Comparison of ENCODE assay signal across 1 cellular context in the genomic region with DNA sequence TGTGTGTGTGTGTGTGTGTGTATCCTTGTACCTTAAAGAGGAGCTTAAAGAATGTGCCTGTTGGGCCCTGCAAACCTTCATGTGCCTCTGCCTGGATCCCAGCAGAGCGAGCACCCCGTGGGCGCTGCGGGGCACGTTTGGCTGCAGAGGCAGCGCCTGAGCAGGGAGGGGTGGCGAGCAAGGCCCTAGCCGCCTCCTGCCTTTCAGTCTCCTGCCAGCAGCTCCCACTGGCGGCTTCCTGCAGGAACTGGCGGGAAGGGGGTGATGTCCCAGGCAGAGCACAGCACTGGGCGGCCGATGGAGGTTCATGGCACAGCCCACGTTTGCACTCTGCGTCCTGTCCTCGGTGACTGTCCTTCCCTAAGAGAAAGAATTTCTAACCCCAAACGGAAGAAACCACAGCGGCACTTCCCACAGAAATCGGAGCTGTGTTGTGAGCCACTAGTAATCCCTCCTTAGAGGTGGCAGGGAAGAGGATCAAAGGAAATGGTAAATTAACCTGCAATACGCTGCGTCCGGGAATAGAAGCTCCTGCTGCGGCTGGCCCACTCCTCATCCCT.
A peak's percentile ranks its signal among the peaks of the same experiment; 100 is the strongest.
TF ChIP-seq lines count a peak whose summit lies in the region.

No MANE protein-coding gene starts in this region.

TF ChIP-seq in H1, 55 proteins besides CTCF, POLR2A, EP300 and RAD21:
- TF ChIP-seq, protein P1, sequence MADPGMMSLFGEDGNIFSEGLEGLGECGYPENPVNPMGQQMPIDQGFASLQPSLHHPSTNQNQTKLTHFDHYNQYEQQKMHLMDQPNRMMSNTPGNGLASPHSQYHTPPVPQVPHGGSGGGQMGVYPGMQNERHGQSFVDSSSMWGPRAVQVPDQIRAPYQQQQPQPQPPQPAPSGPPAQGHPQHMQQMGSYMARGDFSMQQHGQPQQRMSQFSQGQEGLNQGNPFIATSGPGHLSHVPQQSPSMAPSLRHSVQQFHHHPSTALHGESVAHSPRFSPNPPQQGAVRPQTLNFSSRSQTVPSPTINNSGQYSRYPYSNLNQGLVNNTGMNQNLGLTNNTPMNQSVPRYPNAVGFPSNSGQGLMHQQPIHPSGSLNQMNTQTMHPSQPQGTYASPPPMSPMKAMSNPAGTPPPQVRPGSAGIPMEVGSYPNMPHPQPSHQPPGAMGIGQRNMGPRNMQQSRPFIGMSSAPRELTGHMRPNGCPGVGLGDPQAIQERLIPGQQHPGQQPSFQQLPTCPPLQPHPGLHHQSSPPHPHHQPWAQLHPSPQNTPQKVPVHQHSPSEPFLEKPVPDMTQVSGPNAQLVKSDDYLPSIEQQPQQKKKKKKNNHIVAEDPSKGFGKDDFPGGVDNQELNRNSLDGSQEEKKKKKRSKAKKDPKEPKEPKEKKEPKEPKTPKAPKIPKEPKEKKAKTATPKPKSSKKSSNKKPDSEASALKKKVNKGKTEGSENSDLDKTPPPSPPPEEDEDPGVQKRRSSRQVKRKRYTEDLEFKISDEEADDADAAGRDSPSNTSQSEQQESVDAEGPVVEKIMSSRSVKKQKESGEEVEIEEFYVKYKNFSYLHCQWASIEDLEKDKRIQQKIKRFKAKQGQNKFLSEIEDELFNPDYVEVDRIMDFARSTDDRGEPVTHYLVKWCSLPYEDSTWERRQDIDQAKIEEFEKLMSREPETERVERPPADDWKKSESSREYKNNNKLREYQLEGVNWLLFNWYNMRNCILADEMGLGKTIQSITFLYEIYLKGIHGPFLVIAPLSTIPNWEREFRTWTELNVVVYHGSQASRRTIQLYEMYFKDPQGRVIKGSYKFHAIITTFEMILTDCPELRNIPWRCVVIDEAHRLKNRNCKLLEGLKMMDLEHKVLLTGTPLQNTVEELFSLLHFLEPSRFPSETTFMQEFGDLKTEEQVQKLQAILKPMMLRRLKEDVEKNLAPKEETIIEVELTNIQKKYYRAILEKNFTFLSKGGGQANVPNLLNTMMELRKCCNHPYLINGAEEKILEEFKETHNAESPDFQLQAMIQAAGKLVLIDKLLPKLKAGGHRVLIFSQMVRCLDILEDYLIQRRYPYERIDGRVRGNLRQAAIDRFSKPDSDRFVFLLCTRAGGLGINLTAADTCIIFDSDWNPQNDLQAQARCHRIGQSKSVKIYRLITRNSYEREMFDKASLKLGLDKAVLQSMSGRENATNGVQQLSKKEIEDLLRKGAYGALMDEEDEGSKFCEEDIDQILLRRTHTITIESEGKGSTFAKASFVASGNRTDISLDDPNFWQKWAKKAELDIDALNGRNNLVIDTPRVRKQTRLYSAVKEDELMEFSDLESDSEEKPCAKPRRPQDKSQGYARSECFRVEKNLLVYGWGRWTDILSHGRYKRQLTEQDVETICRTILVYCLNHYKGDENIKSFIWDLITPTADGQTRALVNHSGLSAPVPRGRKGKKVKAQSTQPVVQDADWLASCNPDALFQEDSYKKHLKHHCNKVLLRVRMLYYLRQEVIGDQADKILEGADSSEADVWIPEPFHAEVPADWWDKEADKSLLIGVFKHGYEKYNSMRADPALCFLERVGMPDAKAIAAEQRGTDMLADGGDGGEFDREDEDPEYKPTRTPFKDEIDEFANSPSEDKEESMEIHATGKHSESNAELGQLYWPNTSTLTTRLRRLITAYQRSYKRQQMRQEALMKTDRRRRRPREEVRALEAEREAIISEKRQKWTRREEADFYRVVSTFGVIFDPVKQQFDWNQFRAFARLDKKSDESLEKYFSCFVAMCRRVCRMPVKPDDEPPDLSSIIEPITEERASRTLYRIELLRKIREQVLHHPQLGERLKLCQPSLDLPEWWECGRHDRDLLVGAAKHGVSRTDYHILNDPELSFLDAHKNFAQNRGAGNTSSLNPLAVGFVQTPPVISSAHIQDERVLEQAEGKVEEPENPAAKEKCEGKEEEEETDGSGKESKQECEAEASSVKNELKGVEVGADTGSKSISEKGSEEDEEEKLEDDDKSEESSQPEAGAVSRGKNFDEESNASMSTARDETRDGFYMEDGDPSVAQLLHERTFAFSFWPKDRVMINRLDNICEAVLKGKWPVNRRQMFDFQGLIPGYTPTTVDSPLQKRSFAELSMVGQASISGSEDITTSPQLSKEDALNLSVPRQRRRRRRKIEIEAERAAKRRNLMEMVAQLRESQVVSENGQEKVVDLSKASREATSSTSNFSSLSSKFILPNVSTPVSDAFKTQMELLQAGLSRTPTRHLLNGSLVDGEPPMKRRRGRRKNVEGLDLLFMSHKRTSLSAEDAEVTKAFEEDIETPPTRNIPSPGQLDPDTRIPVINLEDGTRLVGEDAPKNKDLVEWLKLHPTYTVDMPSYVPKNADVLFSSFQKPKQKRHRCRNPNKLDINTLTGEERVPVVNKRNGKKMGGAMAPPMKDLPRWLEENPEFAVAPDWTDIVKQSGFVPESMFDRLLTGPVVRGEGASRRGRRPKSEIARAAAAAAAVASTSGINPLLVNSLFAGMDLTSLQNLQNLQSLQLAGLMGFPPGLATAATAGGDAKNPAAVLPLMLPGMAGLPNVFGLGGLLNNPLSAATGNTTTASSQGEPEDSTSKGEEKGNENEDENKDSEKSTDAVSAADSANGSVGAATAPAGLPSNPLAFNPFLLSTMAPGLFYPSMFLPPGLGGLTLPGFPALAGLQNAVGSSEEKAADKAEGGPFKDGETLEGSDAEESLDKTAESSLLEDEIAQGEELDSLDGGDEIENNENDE (IDR thresholded peaks at IDR 0.05; ENCODE audit: insufficient replicate concordance, low read length) = no peak
- TF ChIP-seq BRCA1 (IDR thresholded peaks at IDR 0.05; ENCODE audit: low read depth, low read length) (no peak), RFX5 (IDR thresholded peaks at IDR 0.05; ENCODE audit: borderline replicate concordance, low read depth, low read length) (no peak), TEAD4 (IDR thresholded peaks at IDR 0.05; ENCODE audit: low read depth, low read length) (no peak), CHD2 (IDR thresholded peaks at IDR 0.05; ENCODE audit: low read length) (no peak), SIN3A (conservative IDR thresholded peaks at IDR 0.05 in 1 of 2, IDR thresholded peaks at IDR 0.05 in 1 of 2; ENCODE audit: low read depth in 1 of 2, low read length in 2 of 2) (no peak), GABPA (IDR thresholded peaks at IDR 0.05; ENCODE audit: borderline replicate concordance, insufficient read depth, low read length) (no peak), KDM5A (IDR thresholded peaks at IDR 0.05; ENCODE audit: low read length) (no peak), FOSL1 (IDR thresholded peaks at IDR 0.05; ENCODE audit: insufficient read depth, low read depth, low read length) (no peak), MAFK (IDR thresholded peaks at IDR 0.05; ENCODE audit: low read depth, low read length) (no peak), GTF2F1 (IDR thresholded peaks at IDR 0.05; ENCODE audit: borderline replicate concordance, low read depth, low read length) (no peak), CHD1 (IDR thresholded peaks at IDR 0.05; ENCODE audit: low read depth, low read length) (no peak)
- TF ChIP-seq, protein P2, sequence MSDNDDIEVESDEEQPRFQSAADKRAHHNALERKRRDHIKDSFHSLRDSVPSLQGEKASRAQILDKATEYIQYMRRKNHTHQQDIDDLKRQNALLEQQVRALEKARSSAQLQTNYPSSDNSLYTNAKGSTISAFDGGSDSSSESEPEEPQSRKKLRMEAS (IDR thresholded peaks at IDR 0.05) = peak; percentile 71
- TF ChIP-seq, protein P3, sequence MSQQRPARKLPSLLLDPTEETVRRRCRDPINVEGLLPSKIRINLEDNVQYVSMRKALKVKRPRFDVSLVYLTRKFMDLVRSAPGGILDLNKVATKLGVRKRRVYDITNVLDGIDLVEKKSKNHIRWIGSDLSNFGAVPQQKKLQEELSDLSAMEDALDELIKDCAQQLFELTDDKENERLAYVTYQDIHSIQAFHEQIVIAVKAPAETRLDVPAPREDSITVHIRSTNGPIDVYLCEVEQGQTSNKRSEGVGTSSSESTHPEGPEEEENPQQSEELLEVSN (IDR thresholded peaks at IDR 0.05) = peak; percentile 75
